Comparison of ENCODE assay signal across 15 cellular contexts in genomic region chr15:28943146-28943545, GRCh38.
"Had no signal": no experiment of that assay in that cellular context is flagged by ENCODE, and none has a peak within 500 bp of the region (broad histone marks: within the 10 kb centered on the region; RNA-seq: fewer than 3 reads in every experiment).

No MANE protein-coding gene starts in this region.

- H3K27me3 ChIP-seq: cardiac muscle cell, esophagus squamous epithelium, ovary, testis had no signal

- H3K4me3 Mint-ChIP-seq: activated CD4-positive, alpha-beta memory T cell treated with anti-CD3 and anti-CD28 coated beads, Interleukin-2, amount 10 ng/mL, durations not matched to agents 7 days and 5 days; stimulated activated naive CD8-positive, alpha-beta T cell treated with anti-CD3 and anti-CD28 coated beads, Interleukin-15, Interleukin-2, amounts not matched to agents 100 ng/mL and 50 ng/mL, for 24 hours; T-helper 17 cell had no signal

- H3K27ac Mint-ChIP-seq: activated CD4-positive, alpha-beta memory T cell treated with anti-CD3 and anti-CD28 coated beads, Interleukin-2, amount 10 ng/mL, durations not matched to agents 7 days and 5 days; stimulated activated naive CD8-positive, alpha-beta T cell treated with anti-CD3 and anti-CD28 coated beads, Interleukin-15, Interleukin-2, amounts not matched to agents 100 ng/mL and 50 ng/mL, for 24 hours had no signal

- ATAC-seq: T-helper 17 cell had no signal

- H3K9me3 ChIP-seq: esophagus squamous epithelium, ovary, testis had no signal

- H3K36me3 ChIP-seq: cardiac muscle cell, esophagus squamous epithelium, ovary, WERI-Rb-1 had no signal

- H3K4me3 ChIP-seq: cardiac muscle cell, esophagus squamous epithelium, ovary, testis had no signal

- DNase-seq: activated CD4-positive, alpha-beta memory T cell treated with anti-CD3 and anti-CD28 coated beads, Interleukin-2, amount 10 ng/mL, durations not matched to agents 7 days and 5 days; activated CD4-positive, alpha-beta T cell treated with anti-CD3 and anti-CD28 coated beads for 4 hours; activated CD8-positive, alpha-beta memory T cell treated with anti-CD3 and anti-CD28 coated beads, Interleukin-2, amount 50 U/mL, for 4 hours; activated naive CD4-positive, alpha-beta T cell; esophagus squamous epithelium; glutamatergic neuron; hypothalamus; SIG-M5; stimulated activated CD4-positive, alpha-beta T cell treated with anti-CD3 and anti-CD28 coated beads, Interleukin-2, amount 100 ng/mL, for 48 hours; T-helper 17 cell; testis; WERI-Rb-1 had no signal

- H3K27me3 Mint-ChIP-seq: activated CD4-positive, alpha-beta memory T cell treated with anti-CD3 and anti-CD28 coated beads, Interleukin-2, amount 10 ng/mL, durations not matched to agents 7 days and 5 days; stimulated activated naive CD8-positive, alpha-beta T cell treated with anti-CD3 and anti-CD28 coated beads, Interleukin-15, Interleukin-2, amounts not matched to agents 100 ng/mL and 50 ng/mL, for 24 hours; T-helper 17 cell had no signal

- H3K4me1 ChIP-seq: esophagus squamous epithelium, testis had no signal

- H3K27ac ChIP-seq: cardiac muscle cell, esophagus squamous epithelium, ovary, testis, WERI-Rb-1 had no signal

- H3K9me3 Mint-ChIP-seq: stimulated activated naive CD8-positive, alpha-beta T cell treated with anti-CD3 and anti-CD28 coated beads, Interleukin-15, Interleukin-2, amounts not matched to agents 100 ng/mL and 50 ng/mL, for 24 hours had no signal
